ENCODE assay signal across 7 cellular contexts in genomic region chr10:113854019-113854756, GRCh38. TPM values are rescaled to one million over a fixed set of nuclear protein-coding genes. Genes with fewer than 3 reads are reported as not detected.
DNase-seq lines count a peak whose midpoint lies in the region; ATAC-seq, FAIRE-seq and TF ChIP-seq lines count a peak whose summit lies in the region.

Gene DCLRE1A (minus strand): TSS chr10:113854082. CDS start chr10:113853182, 900 bp downstream.
Gene NHLRC2 (plus strand): TSS chr10:113854661. CDS start chr10:113854873, 212 bp downstream.

- H3K9me3 ChIP-seq in WERI-Rb-1 (ENCODE audit: severe bottlenecking) (no peaks in the 10 kb centered on the region), breast epithelium (no peaks in the 10 kb centered on the region), small intestine (ENCODE audit: control insufficient read depth, low read depth) (no peaks in the 10 kb centered on the region)

- H3K4me3 ChIP-seq in WERI-Rb-1 (ENCODE audit: low read depth, low read length) (peak within 1 kb of the TSS; percentile 87), breast epithelium (peak within 1 kb of the TSS; percentile 93 to 97 (median 97)), small intestine (ENCODE audit: low read depth in 1 of 2, low read length in 2 of 2) (peak within 1 kb of the TSS; percentile 89 to 99)

- peak within 1 kb of the TSS; percentile 98 for H3K27ac ChIP-seq in WERI-Rb-1
- H3K27ac ChIP-seq in breast epithelium: peak within 1 kb of the TSS; percentile 93 to 95
- H3K27ac ChIP-seq in small intestine (ENCODE audit: low read depth in 1 of 2, low read length in 1 of 2): peak within 1 kb of the TSS; percentile 90 to 92

- no peak for FAIRE-seq in small intestine (lab: Jason Lieb, UNC)

- H3K36me3 ChIP-seq in WERI-Rb-1 (peaks cover 29% of the 10 kb centered on the region), breast epithelium (no peaks in the 10 kb centered on the region), small intestine (ENCODE audit: control insufficient read depth in 2 of 2, insufficient read depth in 2 of 2, low read length in 2 of 2) (no peaks in the 10 kb centered on the region)

- H3K4me1 ChIP-seq in breast epithelium (peaks cover 0 to 8% of the 10 kb centered on the region in 2 donors), small intestine (ENCODE audit: control insufficient read depth in 2 of 2, insufficient read depth in 1 of 2, low read depth in 1 of 2, low read length in 1 of 2) (peaks cover 3 to 4% of the 10 kb centered on the region in 2 donors)

- 0% methylated on average over 39 of the region's 39 CpGs for WGBS in small intestine, 3 donors

- H3K27me3 ChIP-seq in WERI-Rb-1 (ENCODE audit: insufficient read depth, low read depth, severe bottlenecking) (no peaks in the 10 kb centered on the region), breast epithelium (no peaks in the 10 kb centered on the region), small intestine (ENCODE audit: control insufficient read depth in 2 of 2, insufficient read depth in 2 of 2, low read length in 2 of 2) (no peaks in the 10 kb centered on the region)

- TF ChIP-seq POLR2A in GM18505 (IDR thresholded peaks at IDR 0.05; ENCODE audit: borderline replicate concordance, extremely low read depth, insufficient read depth, insufficient read length) (no peak), breast epithelium (IDR thresholded peaks at IDR 0.05) (peak; percentile 26)

- intact Hi-C loops in breast epithelium (cut with DNase I; ENCODE audit: low total_unique reads): no loop called here

- peak; percentile 46 for ATAC-seq in GM18505 (IDR thresholded peaks at IDR 0.05; ENCODE audit: unreplicated experiment)
- ATAC-seq in HG02981 (IDR thresholded peaks at IDR 0.05; ENCODE audit: unreplicated experiment): peak; percentile 35

- TF ChIP-seq CTCF in WERI-Rb-1 (IDR thresholded peaks at IDR 0.05; ENCODE audit: low read depth, low read length): no peak
- TF ChIP-seq CTCF in breast epithelium (IDR thresholded peaks at IDR 0.05): no peak

- DNase-seq in NCI-H2171 treated with DMSO at 0.1 percent for 48 hours (lab: John Stamatoyannopoulos, UW) (peak; percentile 71), WERI-Rb-1 (peak; percentile 77), breast epithelium (ENCODE audit: low spot score in 2 of 2) (peak; percentile 51 to 76), iPS-NIHi7 (ENCODE audit: extremely low spot score) (peak; percentile 66), small intestine (peak; percentile 79)

RNA-seq across cellular contexts. Expression of gene DCLRE1A, which starts in this region (rescaled TPM):
- total RNA-seq in breast epithelium: 1 to 10 TPM; 4.0 to 7.5 (median 4.3) TPM
- polyA plus RNA-seq in small intestine: 1 to 10 TPM; 3.8 to 5.1 (median 4.1) TPM

RNA-seq across cellular contexts. Expression of gene NHLRC2, which starts in this region (rescaled TPM):
- 10 to 100 TPM; 36.4 to 84.3 (median 56.0) TPM for total RNA-seq in breast epithelium
- 1 to 10 TPM; 4.1 to 8.3 (median 5.2) TPM for polyA plus RNA-seq in small intestine

Comparison
In these comparisons a context has a peak if more than half of its experiments do, and no peak if none do; other contexts are left out.
1. Peak in every context shown above with its lines: DNase-seq, ATAC-seq, H3K4me3 ChIP-seq and H3K27ac ChIP-seq.